Comparison of ENCODE assay signal across 25 cellular contexts in the genomic region with DNA sequence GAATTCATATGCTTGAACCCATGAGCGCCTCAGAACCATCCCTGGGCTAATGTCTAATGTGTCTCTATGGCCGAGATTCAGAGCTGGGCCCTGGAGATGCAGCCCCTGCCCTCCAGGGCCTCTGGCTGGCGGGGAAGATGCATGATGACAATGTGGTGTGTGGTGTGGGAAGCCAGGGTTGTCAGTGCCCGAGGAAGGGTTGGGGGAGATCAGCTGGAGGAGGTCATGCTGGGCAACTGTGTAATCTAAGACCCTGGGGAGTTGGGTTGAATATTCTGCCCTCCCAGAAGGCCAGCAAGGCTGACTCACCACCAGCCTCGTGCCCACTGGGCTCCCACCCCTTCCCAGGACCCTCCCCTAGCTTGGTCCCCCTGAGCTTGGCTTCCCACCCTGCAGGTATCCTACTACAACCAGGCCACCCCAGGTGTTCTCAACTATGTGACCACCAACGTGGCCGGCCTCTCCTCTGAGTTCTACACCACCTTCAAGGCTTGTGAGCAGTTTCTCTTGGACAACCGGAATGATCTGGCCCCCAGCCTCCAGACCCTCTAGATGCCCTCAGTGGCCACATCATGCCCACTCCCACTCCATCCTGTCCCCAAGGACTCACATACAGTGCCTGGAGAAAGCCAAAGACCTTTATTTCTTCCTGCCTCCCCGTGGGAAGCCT. TPM values are rescaled to one million over a fixed set of nuclear protein-coding genes. Genes with fewer than 3 reads are reported as not detected.
"Had no signal": no experiment of that assay in that cellular context is flagged by ENCODE, and none has a peak within 500 bp of the region (broad histone marks: within the 10 kb centered on the region; RNA-seq: fewer than 3 reads in every experiment).

No MANE protein-coding gene starts in this region.

- H3K27ac ChIP-seq: esophagus muscularis mucosa, gastroesophageal sphincter, heart right ventricle, skin epidermis, testis, upper lobe of left lung had no signal

- H3K4me3 ChIP-seq: esophagus muscularis mucosa, gastroesophageal sphincter, heart right ventricle, skin epidermis, testis, upper lobe of left lung had no signal

- DNase-seq: activated CD4-positive, alpha-beta memory T cell treated with anti-CD3 and anti-CD28 coated beads, Interleukin-2, amount 10 ng/mL, durations not matched to agents 7 days and 5 days; activated CD4-positive, alpha-beta T cell treated with anti-CD3 and anti-CD28 coated beads for 48 hours; activated CD4-positive, CD25-positive, alpha-beta regulatory T cell; activated CD8-positive, alpha-beta memory T cell treated with anti-CD3 and anti-CD28 coated beads, Interleukin-2, amount 10 ng/mL, durations not matched to agents 7 days and 5 days; activated naive CD4-positive, alpha-beta T cell; cerebellar nuclear complex; cortex of kidney; effector CD8-positive, alpha-beta T cell; heart right ventricle; mesendoderm; stimulated activated CD4-positive, alpha-beta T cell treated with anti-CD3 and anti-CD28 coated beads, Interleukin-15, amount 100 ng/mL, for 24 hours; stimulated activated CD4-positive, alpha-beta T cell treated with anti-CD3 and anti-CD28 coated beads, Interleukin-2, amount 100 ng/mL, for 48 hours; stimulated activated naive CD8-positive, alpha-beta T cell treated with anti-CD3 and anti-CD28 coated beads, Interleukin-15, amount 100 ng/mL, for 72 hours; T-cell; testis; upper lobe of left lung had no signal

- H3K4me1 ChIP-seq: testis, upper lobe of left lung had no signal

- H3K9me3 ChIP-seq: esophagus muscularis mucosa, gastroesophageal sphincter, heart right ventricle, testis, upper lobe of left lung had no signal

- H3K36me3 ChIP-seq: upper lobe of left lung had no signal

- ATAC-seq: activated CD8-positive, alpha-beta memory T cell treated with anti-CD3 and anti-CD28 coated beads, Interleukin-2, amount 10 ng/mL, durations not matched to agents 7 days and 5 days; activated T-helper 17 cell treated with anti-CD3 and anti-CD28 coated beads, Interleukin-2, amount 50 U/mL, for 72 hours; gastroesophageal sphincter; SK-N-SH treated with all-trans-retinoic acid at 6 μM for 48 hours; stimulated activated naive CD8-positive, alpha-beta T cell treated with anti-CD3 and anti-CD28 coated beads, Interleukin-15, amount 100 ng/mL, for 72 hours; T-cell had no signal

- H3K27me3 ChIP-seq: esophagus muscularis mucosa, gastroesophageal sphincter, heart right ventricle, testis, upper lobe of left lung had no signal

RNA-seq across cellular contexts. Expression of gene FAM151A, which starts 14.6 kb away (rescaled TPM):
- total RNA-seq: activated CD4-positive, alpha-beta memory T cell treated with anti-CD3 and anti-CD28 coated beads, Interleukin-2, amount 10 ng/mL, durations not matched to agents 7 days and 5 days; activated CD8-positive, alpha-beta memory T cell treated with anti-CD3 and anti-CD28 coated beads, Interleukin-2, amount 10 ng/mL, durations not matched to agents 7 days and 5 days; activated T-helper 17 cell treated with anti-CD3 and anti-CD28 coated beads, Interleukin-2, amount 50 U/mL, for 72 hours; endothelial cell of umbilical vein; esophagus muscularis mucosa; gastroesophageal sphincter; lower leg skin; mucosa of gallbladder; progenitor cell of endocrine pancreas; T-cell; upper lobe of left lung had no signal
- polyA plus RNA-seq: endothelial cell of umbilical vein had no signal

RNA-seq across cellular contexts. Expression of gene MROH7, which starts 32.9 kb away (rescaled TPM):
- total RNA-seq: activated CD8-positive, alpha-beta memory T cell treated with anti-CD3 and anti-CD28 coated beads, Interleukin-2, amount 10 ng/mL, durations not matched to agents 7 days and 5 days had no signal
